8 cellular contexts compared by ENCODE assay signal in genomic region chr14:55332654-55333570, GRCh38.
A peak's percentile ranks its signal among the peaks of the same experiment; 100 is the strongest.
DNase-seq lines count a peak whose midpoint lies in the region; ATAC-seq and TF ChIP-seq lines count a peak whose summit lies in the region.

No MANE protein-coding gene starts in this region.

- peak overlapping the region; percentile 77 for H3K27ac Mint-ChIP-seq in type B pancreatic cell

- H3K27me3 Mint-ChIP-seq in type B pancreatic cell: no peaks in the 10 kb centered on the region

- intact Hi-C loops in left cardiac atrium (cut with DNase I): no loop called here

- no peaks in the 10 kb centered on the region for H3K9me3 Mint-ChIP-seq in type B pancreatic cell

- peak overlapping the region; percentile 61 for H3K27ac ChIP-seq in cardiac muscle cell

- CTCF ChIA-PET in HEK293T (lab: Yijun Ruan, JAX): interaction anchor here (1.0 to 1.9 kb wide), 4 partner anchors 20 to 87 kb away, joined by 3 to 8 read pairs (median 4); no protein-coding TSS in a partner anchor

- no peaks in the 10 kb centered on the region for H3K36me3 ChIP-seq in cardiac muscle cell
- no peaks in the 10 kb centered on the region for H3K36me3 ChIP-seq in endocrine pancreas (ENCODE audit: control insufficient read depth, insufficient read depth, low read length)

- no peak overlapping the region for H3K4me3 ChIP-seq in cardiac muscle cell
- peak overlapping the region; percentile 29 for H3K4me3 ChIP-seq in endocrine pancreas (ENCODE audit: control insufficient read depth, insufficient read depth, low read length)

- TF ChIP-seq CTCF in cardiac muscle cell (IDR thresholded peaks at IDR 0.05; ENCODE audit: low read depth, low read length) (no peak), type B pancreatic cell (conservative IDR thresholded peaks at IDR 0.05) (no peak)

- H3K4me1 Mint-ChIP-seq in type B pancreatic cell (ENCODE audit: unreplicated experiment): peaks cover 49% of the 10 kb centered on the region

- DNase-seq in cardiac muscle cell (ENCODE audit: low read depth in 1 of 2, low spot score in 1 of 2) (no peak), left cardiac atrium (no peak), HT-29 (ENCODE audit: low spot score) (peak; percentile 19), type B pancreatic cell (ENCODE audit: extremely low spot score, unreplicated experiment) (no peak), HEK293T (ENCODE audit: extremely low spot score) (no peak), Ammon's horn (ENCODE audit: low spot score) (no peak), NCI-H446 (lab: John Stamatoyannopoulos, UW) (no peak)

- no peaks in the 10 kb centered on the region for H3K9me3 ChIP-seq in cardiac muscle cell (ENCODE audit: low read depth)
- H3K9me3 ChIP-seq in endocrine pancreas (ENCODE audit: control insufficient read depth, low read length): no peaks in the 10 kb centered on the region

- no peak for ATAC-seq in left cardiac atrium

- H3K4me1 ChIP-seq in cardiac muscle cell (ENCODE audit: low read depth) (peaks cover 22% of the 10 kb centered on the region), endocrine pancreas (ENCODE audit: control insufficient read depth, insufficient read depth, low read length) (no peaks in the 10 kb centered on the region)

- H3K9ac ChIP-seq in endocrine pancreas (ENCODE audit: control insufficient read depth, insufficient read depth, low read length): no peak overlapping the region

- H3K36me3 Mint-ChIP-seq in type B pancreatic cell: no peaks in the 10 kb centered on the region

- peak overlapping the region; percentile 7 for H3K4me3 Mint-ChIP-seq in type B pancreatic cell

- H3K27me3 ChIP-seq in cardiac muscle cell: no peaks in the 10 kb centered on the region
- no peaks in the 10 kb centered on the region for H3K27me3 ChIP-seq in endocrine pancreas (ENCODE audit: control insufficient read depth, insufficient read depth, low read length)

- POLR2A ChIA-PET in HEK293T (lab: Yijun Ruan, JAX): no interaction called here

TF ChIP-seq in HEK293T, 16 proteins besides CTCF, POLR2A, EP300 and RAD21:
- TF ChIP-seq TARDBP (IDR thresholded peaks at IDR 0.05): no peak
- no peak for TF ChIP-seq FOXK2 (IDR thresholded peaks at IDR 0.05)
- no peak for TF ChIP-seq CTBP1 (IDR thresholded peaks at IDR 0.05; ENCODE audit: borderline replicate concordance)
- no peak for TF ChIP-seq SP1 (IDR thresholded peaks at IDR 0.05)
- no peak for TF ChIP-seq LEF1 (IDR thresholded peaks at IDR 0.05; ENCODE audit: borderline replicate concordance)
- no peak for TF ChIP-seq PKNOX1 (IDR thresholded peaks at IDR 0.05)
- no peak for TF ChIP-seq FOXM1 (IDR thresholded peaks at IDR 0.05; ENCODE audit: borderline replicate concordance)
- no peak for TF ChIP-seq NFRKB (IDR thresholded peaks at IDR 0.05)
- no peak for TF ChIP-seq BHLHE40 (IDR thresholded peaks at IDR 0.05; ENCODE audit: borderline replicate concordance)
- TF ChIP-seq SUZ12 (IDR thresholded peaks at IDR 0.05): no peak
